ENCODE assay signal across 8 cellular contexts in the genomic region with DNA sequence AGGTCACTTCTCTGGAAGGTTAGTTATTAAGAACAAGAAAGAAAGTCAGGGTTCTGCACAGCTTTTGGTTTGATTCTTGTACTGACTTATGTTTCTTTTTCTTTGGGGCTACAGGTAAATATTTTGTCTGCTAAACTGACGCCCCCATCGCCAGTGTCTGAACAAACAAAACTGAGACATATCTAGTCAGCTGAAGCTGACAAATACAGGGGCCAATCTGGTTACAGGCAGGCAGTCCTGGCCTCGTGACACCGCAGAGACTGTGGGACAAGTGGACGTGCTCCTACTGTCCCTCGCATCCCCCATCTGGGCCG. TPM values are rescaled to one million over a fixed set of nuclear protein-coding genes. Genes with fewer than 3 reads are reported as not detected.
DNase-seq lines count a peak whose midpoint lies in the region; ATAC-seq lines count a peak whose summit lies in the region.

No MANE protein-coding gene starts in this region.

- no peaks in the 10 kb centered on the region for H3K27me3 Mint-ChIP-seq in IgD-negative memory B cell

- peaks cover 17 to 20% (median 19%) of the 10 kb centered on the region in 3 donors for H3K4me1 Mint-ChIP-seq in IgD-negative memory B cell

- no peak for ATAC-seq in esophagus mucosa
- ATAC-seq in HG02623 (IDR thresholded peaks at IDR 0.05; ENCODE audit: unreplicated experiment), result no peak

- no peaks in the 10 kb centered on the region for H3K9me3 ChIP-seq in muscle layer of duodenum (ENCODE audit: control insufficient read depth in 1 of 2, low read length in 2 of 2)

- peak overlapping the region; percentile 86 to 99 (median 97) for H3K4me3 Mint-ChIP-seq in IgD-negative memory B cell

- H3K9me3 Mint-ChIP-seq in IgD-negative memory B cell, result no peaks in the 10 kb centered on the region

- H2AFZ ChIP-seq in ACC112 (ENCODE audit: low read length, unreplicated experiment), result peak overlapping the region; percentile 91

- H3K27ac Mint-ChIP-seq in IgD-negative memory B cell, result peak overlapping the region; percentile 92 to 99 (median 98)

- H3K4me1 ChIP-seq in ACC112 (ENCODE audit: control insufficient read depth, insufficient read depth, low read length, unreplicated experiment), result peaks cover 9% of the 10 kb centered on the region
- H3K4me1 ChIP-seq in muscle layer of duodenum (ENCODE audit: control insufficient read depth in 1 of 2, insufficient read depth in 2 of 2, low read length in 2 of 2), result peaks cover 0 to 22% of the 10 kb centered on the region in 2 donors

- H3K4me3 ChIP-seq in ACC112 (ENCODE audit: low read depth, low read length), result peak overlapping the region; percentile 84
- peak overlapping the region; percentile 73 to 80 for H3K4me3 ChIP-seq in muscle layer of duodenum (ENCODE audit: low read depth in 1 of 2, low read length in 2 of 2)

- no peaks in the 10 kb centered on the region for H3K36me3 ChIP-seq in ACC112 (ENCODE audit: insufficient read depth, low read length)
- peaks cover 0 to 12% of the 10 kb centered on the region in 2 donors for H3K36me3 ChIP-seq in muscle layer of duodenum (ENCODE audit: control insufficient read depth in 1 of 2, insufficient read depth in 2 of 2, low read length in 2 of 2)

- H3K79me2 ChIP-seq in ACC112 (ENCODE audit: control insufficient read depth, insufficient read depth, low read length, unreplicated experiment), result peaks cover 8% of the 10 kb centered on the region

- H3K27me3 ChIP-seq in ACC112 (ENCODE audit: insufficient read depth, low read length) (no peaks in the 10 kb centered on the region), muscle layer of duodenum (ENCODE audit: low read depth, low read length) (no peaks in the 10 kb centered on the region)

- no peak for DNase-seq in NCI-H748 treated with DMSO at 0.1 percent for 48 hours (lab: John Stamatoyannopoulos, UW)
- no peak for DNase-seq in NCI-H2196 (lab: John Stamatoyannopoulos, UW; ENCODE audit: unreplicated experiment)

- peaks cover under 1% of the 10 kb centered on the region for H3K36me3 Mint-ChIP-seq in IgD-negative memory B cell

- H3K27ac ChIP-seq in ACC112 (ENCODE audit: low read depth, low read length) (peak overlapping the region; percentile 58; the same call in 1 of the 2 replicates), cingulate gyrus (ENCODE audit: low read depth, low read length) (peak overlapping the region; percentile 86), muscle layer of duodenum (ENCODE audit: low read length) (peak overlapping the region; percentile 93)

RNA-seq across cellular contexts. Expression of a gene that starts 4.6 kb away (rescaled TPM):
- 1,483 TPM for polyA plus RNA-seq in IgD-negative memory B cell
- 1,667 TPM for total RNA-seq in esophagus mucosa

RNA-seq across cellular contexts. Expression of a gene that starts 24.4 kb away (rescaled TPM):
- polyA plus RNA-seq in IgD-negative memory B cell, result 3.7 TPM
- total RNA-seq in esophagus mucosa, result 3.6 TPM

RNA-seq across cellular contexts. Expression of a gene that starts 53.3 kb away (rescaled TPM):
- 3.1 TPM for polyA plus RNA-seq in IgD-negative memory B cell
- total RNA-seq in esophagus mucosa, result 0.56 TPM
